In genomic region chr1:145465405-145466144, GRCh38 we compare ENCODE assay signal across 8 cellular contexts. TPM values are rescaled to one million over a fixed set of nuclear protein-coding genes. Genes with fewer than 3 reads are reported as not detected.
DNase-seq lines count a peak whose midpoint lies in the region; ATAC-seq and TF ChIP-seq lines count a peak whose summit lies in the region.
"Not testable (repeated sequence)": the region's sequence is repeated elsewhere in the genome, so short reads cannot be mapped to it uniquely, and the experiment has no call there.

No MANE protein-coding gene starts in this region.

- H3K9me3 ChIP-seq in Caco-2, result not testable (repeated sequence)

- BruUV-seq in Caco-2 (replicated peaks; lab: Mats Ljungman, UMichigan), result TSS peak; percentile 99

- H3K27me3 ChIP-seq in Caco-2 (replicated peaks; ENCODE audit: control insufficient read depth, insufficient read depth, low read length), result not testable (repeated sequence)

- intact Hi-C loops in Caco-2 (cut with micrococcal nuclease; ENCODE audit: unreplicated experiment), result not testable (repeated sequence)

- peak overlapping the region; percentile 40 for H3K4me3 ChIP-seq in Caco-2 (ENCODE audit: low read depth, low read length)

- not testable (repeated sequence) for TF ChIP-seq CTCF in Caco-2 (IDR thresholded peaks at IDR 0.05; ENCODE audit: insufficient read depth in 1 of 2, low read depth in 1 of 2, low read length in 1 of 2, severe bottlenecking in 1 of 2, unreplicated experiment in 1 of 2)

- H3K36me3 Mint-ChIP-seq in Caco-2 (ENCODE audit: insufficient read depth, unreplicated experiment), result not testable (repeated sequence)
- peaks cover 11% of the 10 kb centered on the region for H3K36me3 Mint-ChIP-seq in effector memory CD8-positive, alpha-beta T cell (ENCODE audit: insufficient read depth)

- H3K27ac Mint-ChIP-seq in Caco-2 (ENCODE audit: unreplicated experiment), result peak overlapping the region; percentile 98
- peak overlapping the region; percentile 92 to 99 for H3K27ac Mint-ChIP-seq in effector memory CD8-positive, alpha-beta T cell

- not testable (repeated sequence) for H3K4me1 Mint-ChIP-seq in Caco-2 (ENCODE audit: low read depth, unreplicated experiment); effector memory CD8-positive, alpha-beta T cell (ENCODE audit: low read depth in 2 of 2)

- CTCF ChIA-PET in Caco-2 (lab: Charles Lee), result not testable (repeated sequence)

- not testable (repeated sequence) for H3K4me1 ChIP-seq in Caco-2

- peak; percentile 84 for ATAC-seq in GM21360 (IDR thresholded peaks at IDR 0.05; ENCODE audit: unreplicated experiment)
- peak; percentile 80 for ATAC-seq in effector memory CD8-positive, alpha-beta T cell (replicated peaks)

- peak overlapping the region; percentile 74 for H3K4me3 Mint-ChIP-seq in Caco-2 (ENCODE audit: unreplicated experiment)
- H3K4me3 Mint-ChIP-seq in effector memory CD8-positive, alpha-beta T cell, result peak overlapping the region; percentile 80 to 90

- POLR2A ChIA-PET in Caco-2 (lab: Charles Lee), result interaction anchor here (0.5 to 0.9 kb wide), 2 partner anchors 185 to 227 kb away, joined by 3 to 8 read pairs; no protein-coding TSS in a partner anchor

- not testable (repeated sequence) for H3K27me3 Mint-ChIP-seq in Caco-2 (ENCODE audit: insufficient read depth, unreplicated experiment); effector memory CD8-positive, alpha-beta T cell

- H3K9me3 Mint-ChIP-seq in Caco-2 (ENCODE audit: unreplicated experiment); effector memory CD8-positive, alpha-beta T cell: not testable (repeated sequence)

- H3K36me3 ChIP-seq in Caco-2 (ENCODE audit: control insufficient read depth, insufficient read depth, low read length), result not testable (repeated sequence)

- peak; percentile 93 to 96 for DNase-seq in Caco-2
- peak; percentile 86 for DNase-seq in HK-2 (ENCODE audit: unreplicated experiment)
- peak; percentile 91 to 97 for DNase-seq in NOMO-1 (lab: John Stamatoyannopoulos, UW; ENCODE audit: unreplicated experiment in 2 of 2)
- peak; percentile 39 to 80 (median 47) for DNase-seq in activated CD8-positive, alpha-beta memory T cell treated with anti-CD3 and anti-CD28 coated beads for 48 hours (ENCODE audit: low read depth in 2 of 3, low spot score in 2 of 3)
- DNase-seq in effector memory CD8-positive, alpha-beta T cell, result peak; percentile 60 to 80 (median 64)
- peak; percentile 31 for DNase-seq in midbrain (lab: John Stamatoyannopoulos, UW)
- peak; percentile 34 for DNase-seq in stimulated activated CD8-positive, alpha-beta memory T cell treated with anti-CD3 and anti-CD28 coated beads, Interleukin-15, amount 100 ng/mL, for 1 hour (ENCODE audit: low read depth)

RNA-seq across cellular contexts. Expression of gene NBPF20, which starts 40.2 kb away (rescaled TPM):
- 5.2 and 6.3 TPM in 2 replicates for total RNA-seq in Caco-2 (2022)

Comparison
In these comparisons a context has a peak if more than half of its experiments do, and no peak if none do; other contexts are left out.
1. Peak in every context shown above with its lines: DNase-seq, ATAC-seq and H3K4me3 ChIP-seq.
2. DNase-seq: peak in every context shown above with its lines; median percentile 94 in Caco-2; 94 in NOMO-1; 86 in HK-2; 64 in effector memory CD8-positive, alpha-beta T cell; 47 in activated CD8-positive, alpha-beta memory T cell treated with anti-CD3 and anti-CD28 coated beads for 48 hours; 34 in stimulated activated CD8-positive, alpha-beta memory T cell treated with anti-CD3 and anti-CD28 coated beads, Interleukin-15, amount 100 ng/mL, for 1 hour; 31 in midbrain.